In the genomic region with DNA sequence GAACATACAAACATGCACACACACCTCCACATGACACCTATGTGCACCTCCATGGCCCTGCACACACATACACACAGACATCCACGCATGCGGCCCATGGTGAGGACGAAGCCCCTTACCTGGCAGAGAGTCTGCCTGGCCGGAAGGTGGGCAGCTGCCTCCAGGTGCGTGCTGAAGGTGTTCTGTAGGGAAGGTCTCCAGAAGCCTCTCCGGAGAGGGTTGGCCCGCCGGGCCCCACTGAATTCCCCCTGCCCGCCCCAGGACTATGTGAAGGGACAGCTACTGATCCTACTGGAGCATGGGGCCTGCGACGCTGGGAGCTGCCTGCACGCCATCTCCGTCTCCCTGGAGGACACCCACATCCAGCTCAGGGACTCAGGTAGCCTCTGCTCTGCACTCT, we compare ENCODE assay signal across 35 cellular contexts. TPM values are rescaled to one million over a fixed set of nuclear protein-coding genes. Genes with fewer than 3 reads are reported as not detected.
"Had no signal": no experiment of that assay in that cellular context is flagged by ENCODE, and none has a peak within 500 bp of the region (broad histone marks: within the 10 kb centered on the region; RNA-seq: fewer than 3 reads in every experiment).

No MANE protein-coding gene starts in this region.

- DNase-seq: activated B cell treated with CpG ODN at 0.5 μM for 24 hours; activated CD4-positive, alpha-beta memory T cell treated with anti-CD3 and anti-CD28 coated beads, Interleukin-2, amount 10 ng/mL, durations not matched to agents 7 days and 5 days; activated CD4-positive, alpha-beta T cell treated with anti-CD3 and anti-CD28 coated beads for 48 hours; activated CD4-positive, alpha-beta T cell treated with anti-CD3 and anti-CD28 coated beads, Interleukin-2, amount 10 ng/mL, durations not matched to agents 7 days and 5 days; activated CD4-positive, alpha-beta T cell treated with anti-CD3 and anti-CD28 coated beads, Interleukin-2, amount 50 U/mL, for 48 hours; activated CD4-positive, CD25-positive, alpha-beta regulatory T cell treated with anti-CD3 and anti-CD28 coated beads, Interleukin-2, amount 50 U/mL, for 72 hours; activated CD8-positive, alpha-beta memory T cell treated with anti-CD3 and anti-CD28 coated beads for 24 hours; activated CD8-positive, alpha-beta memory T cell treated with anti-CD3 and anti-CD28 coated beads, Interleukin-2, amount 10 ng/mL, durations not matched to agents 7 days and 5 days; activated CD8-positive, alpha-beta memory T cell treated with anti-CD3 and anti-CD28 coated beads, Interleukin-2, amount 50 U/mL, for 48 hours; activated CD8-positive, alpha-beta T cell treated with anti-CD3 and anti-CD28 coated beads, Interleukin-2, amount 10 ng/mL, durations not matched to agents 7 days and 5 days; activated effector memory CD4-positive, alpha-beta T cell treated with Interleukin-2 at 50 U/mL for 16 hours; activated gamma-delta T cell; activated naive CD4-positive, alpha-beta T cell treated with anti-CD3 and anti-CD28 coated beads, Interleukin-2, amount 10 ng/mL, durations not matched to agents 7 days and 5 days; activated naive CD4-positive, alpha-beta T cell treated with Interleukin-2 at 50 U/mL for 16 hours; activated naive CD8-positive, alpha-beta T cell treated with anti-CD3 and anti-CD28 coated beads, Interleukin-2, amount 10 ng/mL, durations not matched to agents 7 days and 5 days; activated naive CD8-positive, alpha-beta T cell treated with anti-CD3 and anti-CD28 coated beads, Interleukin-2, amount 50 U/mL, for 24 hours; activated T-cell treated with anti-CD3 and anti-CD28 coated beads, Interleukin-2, amount 50 U/mL, for 24 hours; activated T-cell treated with anti-CD3 and anti-CD28 coated beads, Interleukin-2, amount 50 U/mL, for 48 hours; amygdala; anterior cingulate cortex; brain microvascular endothelial cell; caudate nucleus; cerebellar nuclear complex; T-helper 1 cell; T-helper 2 cell; T-helper 9 cell had no signal

- ATAC-seq: activated CD8-positive, alpha-beta memory T cell treated with anti-CD3 and anti-CD28 coated beads, Interleukin-2, amount 10 ng/mL, durations not matched to agents 7 days and 5 days; activated CD8-positive, alpha-beta T cell treated with anti-CD3 and anti-CD28 coated beads, Interleukin-2, amount 10 ng/mL, durations not matched to agents 7 days and 5 days; activated naive CD8-positive, alpha-beta T cell treated with anti-CD3 and anti-CD28 coated beads, Interleukin-2, amount 50 U/mL, for 24 hours had no signal

- H3K9me3 Mint-ChIP-seq: activated B cell treated with CpG ODN at 0.5 μM for 24 hours; activated CD4-positive, alpha-beta memory T cell treated with anti-CD3 and anti-CD28 coated beads, Interleukin-2, amount 10 ng/mL, durations not matched to agents 7 days and 5 days; activated CD4-positive, alpha-beta T cell treated with anti-CD3 and anti-CD28 coated beads, Interleukin-2, amount 10 ng/mL, durations not matched to agents 7 days and 5 days; activated naive CD4-positive, alpha-beta T cell treated with anti-CD3 and anti-CD28 coated beads, Interleukin-2, amount 10 ng/mL, durations not matched to agents 7 days and 5 days; activated naive CD4-positive, alpha-beta T cell treated with anti-CD3 and anti-CD28 coated beads, Interleukin-2, amount 50 U/mL, for 24 hours; activated naive CD8-positive, alpha-beta T cell treated with anti-CD3 and anti-CD28 coated beads, Interleukin-2, amount 10 ng/mL, durations not matched to agents 7 days and 5 days; activated naive CD8-positive, alpha-beta T cell treated with anti-CD3 and anti-CD28 coated beads, Interleukin-2, amount 50 U/mL, for 24 hours; activated T-cell treated with anti-CD3 and anti-CD28 coated beads, Interleukin-2, amount 50 U/mL, for 24 hours; activated T-helper 2 cell treated with anti-CD3 and anti-CD28 coated beads, Interferon-gamma antibody, Interleukin-2, Interleukin-4, amounts not matched to agents 10 μg/mL and 5 μg/mL and 100 μg/mL, durations not matched to agents 14 hours and 24 hours and 36 hours; central memory CD8-positive, alpha-beta T cell; T-helper 1 cell treated with Interleukin-12 subunit alpha and Interleukin-12 subunit beta and Interleukin-4 antibody, amounts not matched to agents 30 μg/mL and 1 μg/mL, for 36 hours; T-helper 2 cell treated with Interferon-gamma antibody and Interleukin-4, amounts not matched to agents 5 μg/mL and 100 μg/mL, for 36 hours had no signal

- H3K4me3 Mint-ChIP-seq: activated B cell treated with CpG ODN at 0.5 μM for 24 hours; activated CD4-positive, alpha-beta memory T cell treated with anti-CD3 and anti-CD28 coated beads, Interleukin-2, amount 10 ng/mL, durations not matched to agents 7 days and 5 days; activated CD4-positive, alpha-beta T cell treated with anti-CD3 and anti-CD28 coated beads, Interleukin-2, amount 10 ng/mL, durations not matched to agents 7 days and 5 days; activated CD8-positive, alpha-beta memory T cell treated with anti-CD3 and anti-CD28 coated beads, Interleukin-2, amount 10 ng/mL, durations not matched to agents 7 days and 5 days; activated CD8-positive, alpha-beta T cell treated with anti-CD3 and anti-CD28 coated beads, Interleukin-2, amount 10 ng/mL, durations not matched to agents 7 days and 5 days; activated naive CD4-positive, alpha-beta T cell treated with anti-CD3 and anti-CD28 coated beads, Interleukin-2, amount 10 ng/mL, durations not matched to agents 7 days and 5 days; activated naive CD4-positive, alpha-beta T cell treated with anti-CD3 and anti-CD28 coated beads, Interleukin-2, amount 50 U/mL, for 24 hours; activated naive CD8-positive, alpha-beta T cell; activated naive CD8-positive, alpha-beta T cell treated with anti-CD3 and anti-CD28 coated beads, Interleukin-2, amount 10 ng/mL, durations not matched to agents 7 days and 5 days; activated naive CD8-positive, alpha-beta T cell treated with anti-CD3 and anti-CD28 coated beads, Interleukin-2, amount 50 U/mL, for 24 hours; activated T-cell treated with anti-CD3 and anti-CD28 coated beads, Interleukin-2, amount 50 U/mL, for 24 hours; central memory CD8-positive, alpha-beta T cell; T-helper 1 cell treated with Interleukin-12 subunit alpha and Interleukin-12 subunit beta and Interleukin-4 antibody, amounts not matched to agents 30 μg/mL and 1 μg/mL, for 36 hours; T-helper 2 cell treated with Interferon-gamma antibody and Interleukin-4, amounts not matched to agents 5 μg/mL and 100 μg/mL, for 36 hours had no signal

- H3K27me3 ChIP-seq: ascending aorta, breast epithelium had no signal

- H3K27ac ChIP-seq: ascending aorta, brain microvascular endothelial cell, breast epithelium, VCaP had no signal

- H3K4me1 Mint-ChIP-seq: activated B cell treated with CpG ODN at 0.5 μM for 24 hours; activated CD4-positive, alpha-beta memory T cell treated with anti-CD3 and anti-CD28 coated beads, Interleukin-2, amount 10 ng/mL, durations not matched to agents 7 days and 5 days; activated CD4-positive, alpha-beta T cell treated with anti-CD3 and anti-CD28 coated beads, Interleukin-2, amount 10 ng/mL, durations not matched to agents 7 days and 5 days; activated CD8-positive, alpha-beta memory T cell treated with anti-CD3 and anti-CD28 coated beads, Interleukin-2, amount 10 ng/mL, durations not matched to agents 7 days and 5 days; activated naive CD4-positive, alpha-beta T cell treated with anti-CD3 and anti-CD28 coated beads, Interleukin-2, amount 10 ng/mL, durations not matched to agents 7 days and 5 days; activated naive CD4-positive, alpha-beta T cell treated with anti-CD3 and anti-CD28 coated beads, Interleukin-2, amount 50 U/mL, for 24 hours; activated naive CD8-positive, alpha-beta T cell treated with anti-CD3 and anti-CD28 coated beads, Interleukin-2, amount 10 ng/mL, durations not matched to agents 7 days and 5 days; activated naive CD8-positive, alpha-beta T cell treated with anti-CD3 and anti-CD28 coated beads, Interleukin-2, amount 50 U/mL, for 24 hours; central memory CD8-positive, alpha-beta T cell had no signal

- H3K4me3 ChIP-seq: ascending aorta, breast epithelium had no signal

- H3K4me1 ChIP-seq: ascending aorta, breast epithelium had no signal

- H3K9me3 ChIP-seq: ascending aorta, breast epithelium had no signal

- H3K27me3 Mint-ChIP-seq: activated B cell treated with CpG ODN at 0.5 μM for 24 hours; activated CD4-positive, alpha-beta memory T cell treated with anti-CD3 and anti-CD28 coated beads, Interleukin-2, amount 10 ng/mL, durations not matched to agents 7 days and 5 days; activated CD4-positive, alpha-beta T cell treated with anti-CD3 and anti-CD28 coated beads, Interleukin-2, amount 10 ng/mL, durations not matched to agents 7 days and 5 days; activated naive CD4-positive, alpha-beta T cell treated with anti-CD3 and anti-CD28 coated beads, Interleukin-2, amount 50 U/mL, for 24 hours; activated naive CD8-positive, alpha-beta T cell; activated naive CD8-positive, alpha-beta T cell treated with anti-CD3 and anti-CD28 coated beads, Interleukin-2, amount 50 U/mL, for 24 hours; activated T-cell treated with anti-CD3 and anti-CD28 coated beads, Interleukin-2, amount 50 U/mL, for 24 hours; central memory CD8-positive, alpha-beta T cell had no signal

- H3K36me3 Mint-ChIP-seq: activated CD8-positive, alpha-beta memory T cell treated with anti-CD3 and anti-CD28 coated beads, Interleukin-2, amount 10 ng/mL, durations not matched to agents 7 days and 5 days; activated naive CD4-positive, alpha-beta T cell treated with anti-CD3 and anti-CD28 coated beads, Interleukin-2, amount 10 ng/mL, durations not matched to agents 7 days and 5 days; activated naive CD4-positive, alpha-beta T cell treated with anti-CD3 and anti-CD28 coated beads, Interleukin-2, amount 50 U/mL, for 24 hours; activated naive CD8-positive, alpha-beta T cell; activated naive CD8-positive, alpha-beta T cell treated with anti-CD3 and anti-CD28 coated beads, Interleukin-2, amount 10 ng/mL, durations not matched to agents 7 days and 5 days had no signal

- H3K36me3 ChIP-seq: ascending aorta, brain microvascular endothelial cell, breast epithelium had no signal

- H3K27ac Mint-ChIP-seq: activated B cell treated with CpG ODN at 0.5 μM for 24 hours; activated CD4-positive, alpha-beta memory T cell treated with anti-CD3 and anti-CD28 coated beads, Interleukin-2, amount 10 ng/mL, durations not matched to agents 7 days and 5 days; activated CD4-positive, alpha-beta T cell treated with anti-CD3 and anti-CD28 coated beads, Interleukin-2, amount 10 ng/mL, durations not matched to agents 7 days and 5 days; activated CD8-positive, alpha-beta memory T cell treated with anti-CD3 and anti-CD28 coated beads, Interleukin-2, amount 10 ng/mL, durations not matched to agents 7 days and 5 days; activated CD8-positive, alpha-beta T cell treated with anti-CD3 and anti-CD28 coated beads, Interleukin-2, amount 10 ng/mL, durations not matched to agents 7 days and 5 days; activated naive CD4-positive, alpha-beta T cell treated with anti-CD3 and anti-CD28 coated beads, Interleukin-2, amount 10 ng/mL, durations not matched to agents 7 days and 5 days; activated naive CD8-positive, alpha-beta T cell; activated naive CD8-positive, alpha-beta T cell treated with anti-CD3 and anti-CD28 coated beads, Interleukin-2, amount 10 ng/mL, durations not matched to agents 7 days and 5 days; activated naive CD8-positive, alpha-beta T cell treated with anti-CD3 and anti-CD28 coated beads, Interleukin-2, amount 50 U/mL, for 24 hours; activated T-cell treated with anti-CD3 and anti-CD28 coated beads, Interleukin-2, amount 50 U/mL, for 24 hours; activated T-helper 2 cell treated with anti-CD3 and anti-CD28 coated beads, Interferon-gamma antibody, Interleukin-2, Interleukin-4, amounts not matched to agents 10 μg/mL and 5 μg/mL and 100 μg/mL, durations not matched to agents 14 hours and 24 hours and 36 hours; T-helper 1 cell treated with Interleukin-12 subunit alpha and Interleukin-12 subunit beta and Interleukin-4 antibody, amounts not matched to agents 30 μg/mL and 1 μg/mL, for 36 hours; T-helper 2 cell treated with Interferon-gamma antibody and Interleukin-4, amounts not matched to agents 5 μg/mL and 100 μg/mL, for 36 hours had no signal

RNA-seq across cellular contexts. Expression of a gene that starts 8.5 kb away (rescaled TPM):
- total RNA-seq: activated CD8-positive, alpha-beta memory T cell treated with anti-CD3 and anti-CD28 coated beads, Interleukin-2, amount 10 ng/mL, durations not matched to agents 7 days and 5 days; activated T-helper 2 cell treated with anti-CD3 and anti-CD28 coated beads, Interferon-gamma antibody, Interleukin-2, Interleukin-4, amounts not matched to agents 10 μg/mL and 5 μg/mL and 100 μg/mL, durations not matched to agents 14 hours and 24 hours and 36 hours had no signal
